13 cellular contexts compared by ENCODE assay signal in genomic region chr1:217076902-217077301, GRCh38.
DNase-seq lines count a peak whose midpoint lies in the region; ATAC-seq and TF ChIP-seq lines count a peak whose summit lies in the region.
"Had no signal": no experiment of that assay in that cellular context is flagged by ENCODE, and none has a peak within 500 bp of the region (broad histone marks: within the 10 kb centered on the region; RNA-seq: fewer than 3 reads in every experiment).

No MANE protein-coding gene starts in this region.

- H3K27ac Mint-ChIP-seq in CD8-positive, alpha-beta memory T cell, result no peak overlapping the region
- H3K27ac Mint-ChIP-seq: activated T-helper 1 cell treated with anti-CD3 and anti-CD28 coated beads, Interleukin-12 subunit alpha, Interleukin-12 subunit beta, Interleukin-2, Interleukin-4 antibody, amounts not matched to agents 30 ng/mL and 10 ng/mL and 1 ng/mL, durations not matched to agents 14 hours and 24 hours and 36 hours had no signal

- no peak overlapping the region for H3K9ac ChIP-seq in SK-N-SH

- peaks cover 0 to 8% (median 2%) of the 10 kb centered on the region in 5 donors for H3K9me3 Mint-ChIP-seq in CD8-positive, alpha-beta memory T cell
- H3K9me3 Mint-ChIP-seq: activated T-helper 1 cell treated with anti-CD3 and anti-CD28 coated beads, Interleukin-12 subunit alpha, Interleukin-12 subunit beta, Interleukin-2, Interleukin-4 antibody, amounts not matched to agents 30 ng/mL and 10 ng/mL and 1 ng/mL, durations not matched to agents 14 hours and 24 hours and 36 hours had no signal

- 55% methylated on average over 2 of the region's 2 CpGs for WGBS in SK-N-SH (ENCODE audit: low lambda C conversion rate)

- H2AFZ ChIP-seq in SK-N-SH (ENCODE audit: low read depth), result no peak overlapping the region

- no peak for TF ChIP-seq EP300 in SK-N-SH (IDR thresholded peaks at IDR 0.05; ENCODE audit: borderline replicate concordance in 1 of 2, low read depth in 1 of 2, low read length in 1 of 2)

- H3K4me3 ChIP-seq in SK-N-SH (ENCODE audit: low read depth in 2 of 2, low read length in 1 of 2) (no peak overlapping the region), astrocyte of the spinal cord (ENCODE audit: low read depth, low read length) (no peak overlapping the region), kidney epithelial cell (ENCODE audit: low read depth, low read length) (no peak overlapping the region)
- H3K4me3 ChIP-seq in CD8-positive, alpha-beta memory T cell (ENCODE audit: low read length), result no peak overlapping the region

- H3K27me3 ChIP-seq in SK-N-SH (ENCODE audit: insufficient read depth) (no peaks in the 10 kb centered on the region), kidney epithelial cell (ENCODE audit: control insufficient read depth, insufficient read depth, low read length) (no peaks in the 10 kb centered on the region)
- no peaks in the 10 kb centered on the region for H3K27me3 ChIP-seq in CD8-positive, alpha-beta memory T cell (ENCODE audit: insufficient read depth, low read length, poor library complexity, severe bottlenecking)
- H3K27me3 ChIP-seq: vagina had no signal

- H3K36me3 ChIP-seq in SK-N-SH (replicated peaks in 1 of 2; ENCODE audit: control insufficient read depth in 1 of 2, insufficient read depth in 2 of 2, low read length in 1 of 2), result no peaks in the 10 kb centered on the region
- H3K36me3 ChIP-seq in kidney epithelial cell (ENCODE audit: control insufficient read depth, insufficient read depth, low read length), result no peaks in the 10 kb centered on the region
- H3K36me3 ChIP-seq in CD8-positive, alpha-beta memory T cell (ENCODE audit: insufficient read depth, low read length), result no peaks in the 10 kb centered on the region
- H3K36me3 ChIP-seq: vagina had no signal

- H3F3A ChIP-seq in SK-N-SH (replicated peaks; ENCODE audit: insufficient read depth), result no peaks in the 10 kb centered on the region

- peaks cover 0 to 3% of the 10 kb centered on the region in 2 donors for H3K27me3 Mint-ChIP-seq in CD8-positive, alpha-beta memory T cell

- no peaks in the 10 kb centered on the region for H3K36me3 Mint-ChIP-seq in CD8-positive, alpha-beta memory T cell

- DNase-seq in SK-N-SH (no peak), astrocyte of the spinal cord (ENCODE audit: low read depth, low spot score) (peak; percentile 71), kidney epithelial cell (ENCODE audit: low read depth) (peak; percentile 67), superior temporal gyrus (ENCODE audit: extremely low spot score) (peak; percentile 50), DMS 273 (lab: John Stamatoyannopoulos, UW; ENCODE audit: unreplicated experiment) (no peak)
- no peak for DNase-seq in CD8-positive, alpha-beta memory T cell
- DNase-seq: DND-41; NCI-H524; stimulated activated CD8-positive, alpha-beta memory T cell treated with anti-CD3 and anti-CD28 coated beads, Interleukin-4, amount 100 ng/mL, for 48 hours had no signal

- TF ChIP-seq RAD21 in SK-N-SH (IDR thresholded peaks at IDR 0.05; ENCODE audit: low read length), result no peak

- no peak overlapping the region for H3K27ac ChIP-seq in SK-N-SH (ENCODE audit: low read depth in 2 of 2, low read length in 1 of 2)
- no peak overlapping the region for H3K27ac ChIP-seq in CD8-positive, alpha-beta memory T cell (ENCODE audit: low read depth, low read length)
- H3K27ac ChIP-seq: vagina had no signal

- TF ChIP-seq CTCF in SK-N-SH (IDR thresholded peaks at IDR 0.05) (no peak), astrocyte of the spinal cord (IDR thresholded peaks at IDR 0.05; ENCODE audit: low read depth, low read length) (no peak), kidney epithelial cell (IDR thresholded peaks at IDR 0.05; ENCODE audit: insufficient read depth, low read length, poor library complexity, severe bottlenecking) (no peak)

- CTCF ChIA-PET in SK-N-SH (lab: Yijun Ruan, JAX), result interaction anchor here (0.9 kb wide), 1 partner anchor 327 kb away, joined by 3 read pairs; no protein-coding TSS in a partner anchor
- CTCF ChIA-PET in CD8-positive, alpha-beta memory T cell (lab: Charles Lee), result no interaction called here

- ATAC-seq in SK-N-SH treated with all-trans-retinoic acid at 6 μM for 48 hours, result peak; percentile 43; the same call in 2 of the 3 replicates
- ATAC-seq in GM19035 (IDR thresholded peaks at IDR 0.05; ENCODE audit: unreplicated experiment), result no peak

- peaks cover 0 to 5% of the 10 kb centered on the region in 2 experiments; a peak in 2 of 4 replicates for H3K4me1 ChIP-seq in SK-N-SH (ENCODE audit: control insufficient read depth in 1 of 2, insufficient read depth in 2 of 2, low read depth in 1 of 2, low read length in 1 of 2)
- no peaks in the 10 kb centered on the region for H3K4me1 ChIP-seq in CD8-positive, alpha-beta memory T cell (ENCODE audit: insufficient read depth, low read length)
- H3K4me1 ChIP-seq: vagina had no signal

- H3K4me3 Mint-ChIP-seq in CD8-positive, alpha-beta memory T cell, result no peak overlapping the region
- H3K4me3 Mint-ChIP-seq: activated T-helper 1 cell treated with anti-CD3 and anti-CD28 coated beads, Interleukin-12 subunit alpha, Interleukin-12 subunit beta, Interleukin-2, Interleukin-4 antibody, amounts not matched to agents 30 ng/mL and 10 ng/mL and 1 ng/mL, durations not matched to agents 14 hours and 24 hours and 36 hours had no signal

- H3K4me2 ChIP-seq in SK-N-SH, result no peak overlapping the region

- in situ Hi-C loops in astrocyte of the spinal cord (cut with HindIII; ENCODE audit: low sequenced_read_pairs), result no loop called here

- H3K9me3 ChIP-seq in SK-N-SH, result no peaks in the 10 kb centered on the region
- H3K9me3 ChIP-seq in CD8-positive, alpha-beta memory T cell (ENCODE audit: low read length), result no peaks in the 10 kb centered on the region
- H3K9me3 ChIP-seq: vagina had no signal

- H3K79me2 ChIP-seq in SK-N-SH (ENCODE audit: insufficient read depth), result no peaks in the 10 kb centered on the region

- no peaks in the 10 kb centered on the region for H3K4me1 Mint-ChIP-seq in CD8-positive, alpha-beta memory T cell

- H4K20me1 ChIP-seq in SK-N-SH (ENCODE audit: insufficient read depth), result no peaks in the 10 kb centered on the region

- POLR2A ChIA-PET in SK-N-SH (lab: Yijun Ruan, JAX), result no interaction called here
- POLR2A ChIA-PET in CD8-positive, alpha-beta memory T cell (lab: Charles Lee), result no interaction called here

- no peaks in the 10 kb centered on the region for H3K9me2 ChIP-seq in SK-N-SH

TF ChIP-seq in SK-N-SH treated with all-trans-retinoic acid at 6 μM for 48 hours, 23 proteins besides CTCF, POLR2A, EP300 and RAD21 (continues in another document):
- TF ChIP-seq OSR1 (CRISPR knock-in tag; IDR thresholded peaks at IDR 0.05) (no peak), BACH2 (CRISPR knock-in tag; IDR thresholded peaks at IDR 0.05; ENCODE audit: borderline replicate concordance) (no peak), ZFP30 (CRISPR knock-in tag; IDR thresholded peaks at IDR 0.05) (no peak), CSDC2 (CRISPR knock-in tag; IDR thresholded peaks at IDR 0.05) (no peak), PATZ1 (CRISPR knock-in tag; IDR thresholded peaks at IDR 0.05; ENCODE audit: borderline replicate concordance) (no peak), TOX (CRISPR knock-in tag; IDR thresholded peaks at IDR 0.05; ENCODE audit: borderline replicate concordance) (no peak), ZNF70 (CRISPR knock-in tag; IDR thresholded peaks at IDR 0.05) (no peak), ARNTL (CRISPR knock-in tag; IDR thresholded peaks at IDR 0.05; ENCODE audit: borderline replicate concordance, low read depth) (no peak), ISL1 (CRISPR knock-in tag; IDR thresholded peaks at IDR 0.05) (no peak), ZC3H10 (CRISPR knock-in tag; IDR thresholded peaks at IDR 0.05) (no peak)

TF ChIP-seq in SK-N-SH, 30 proteins besides CTCF, POLR2A, EP300 and RAD21:
- TF ChIP-seq TEAD4 (IDR thresholded peaks at IDR 0.05; ENCODE audit: borderline replicate concordance, insufficient read depth) (no peak), MEF2A (IDR thresholded peaks at IDR 0.05; ENCODE audit: borderline replicate concordance, low read depth) (no peak), TAF1 (IDR thresholded peaks at IDR 0.05; ENCODE audit: borderline replicate concordance, low read depth, low read length) (no peak), MAX (IDR thresholded peaks at IDR 0.05; ENCODE audit: low read depth) (no peak), IRF3 (IDR thresholded peaks at IDR 0.05; ENCODE audit: low read depth, low read length) (no peak), NRF1 (IDR thresholded peaks at IDR 0.05; ENCODE audit: low read depth, low read length) (no peak), USF2 (IDR thresholded peaks at IDR 0.05; ENCODE audit: borderline replicate concordance, low read depth, low read length) (no peak), USF1 (IDR thresholded peaks at IDR 0.05; ENCODE audit: borderline replicate concordance, low read depth) (no peak)

Comparison
In these comparisons a context has a peak if more than half of its experiments do, and no peak if none do; other contexts are left out.
1. DNase-seq: peak in astrocyte of the spinal cord (single experiment), kidney epithelial cell (single experiment) and superior temporal gyrus (single experiment); none in SK-N-SH (single experiment), CD8-positive, alpha-beta memory T cell (0 of 5) and DMS 273 (single experiment).